ENCODE assay signal across 9 cellular contexts in genomic region chr17:43579570-43580140, GRCh38. TPM values are rescaled to one million over a fixed set of nuclear protein-coding genes. Genes with fewer than 3 reads are reported as not detected.
A peak's percentile ranks its signal among the peaks of the same experiment; 100 is the strongest.
DNase-seq lines count a peak whose midpoint lies in the region; ATAC-seq and TF ChIP-seq lines count a peak whose summit lies in the region.
"Had no signal": no experiment of that assay in that cellular context is flagged by ENCODE, and none has a peak within 500 bp of the region (broad histone marks: within the 10 kb centered on the region; RNA-seq: fewer than 3 reads in every experiment).

No MANE protein-coding gene starts in this region.

- dilution Hi-C loops in mammary epithelial cell (cut with HindIII; ENCODE audit: low sequenced_read_pairs) = loop anchor here (5.0 kb wide), 1 partner anchor 93 kb away; no protein-coding TSS in a partner anchor

- DNase-seq in COLO668 (lab: John Stamatoyannopoulos, UW; ENCODE audit: unreplicated experiment) (peak; percentile 24), mammary epithelial cell (peak; percentile 91), naive B cell (no peak), GM20000 (ENCODE audit: low spot score) (no peak), upper lobe of right lung (no peak), MM.1S (no peak)

- peak overlapping the region in 5 of 8 donors; percentile 2 to 80 (median 58) for H3K4me3 Mint-ChIP-seq in naive B cell

- CTCF ChIA-PET in mammary epithelial cell (lab: Charles Lee; ENCODE audit: low non-redundant PET) = interaction anchor here (1.8 kb wide), 1 partner anchor 94 kb away, joined by 10 read pairs; no protein-coding TSS in a partner anchor

- peaks cover 29% of the 10 kb centered on the region for H3K4me1 ChIP-seq in HUES48 (ENCODE audit: control insufficient read depth, insufficient read depth, low read length)
- peaks cover 41% of the 10 kb centered on the region for H3K4me1 ChIP-seq in mammary epithelial cell (ENCODE audit: insufficient read depth, low read length)
- H3K4me1 ChIP-seq in upper lobe of right lung = peaks cover 14% of the 10 kb centered on the region
- H3K4me1 ChIP-seq in MM.1S (ENCODE audit: low read length) = peaks cover 10% of the 10 kb centered on the region; the same call in 1 of the 2 replicates

- H3K79me2 ChIP-seq in mammary epithelial cell (ENCODE audit: insufficient read depth, low read length) = no peaks in the 10 kb centered on the region
- no peaks in the 10 kb centered on the region for H3K79me2 ChIP-seq in MM.1S (ENCODE audit: low read length)

- no peaks in the 10 kb centered on the region for H4K20me1 ChIP-seq in mammary epithelial cell (ENCODE audit: insufficient read depth, low read length)
- no peaks in the 10 kb centered on the region for H4K20me1 ChIP-seq in MM.1S (ENCODE audit: insufficient read depth, low read length)

- ATAC-seq in naive B cell (ENCODE audit: low read depth in 2 of 2) (no peak), upper lobe of right lung (no peak), HG03354 (IDR thresholded peaks at IDR 0.05; ENCODE audit: poor library complexity, severe bottlenecking, unreplicated experiment) (no peak)

- H3K4me1 Mint-ChIP-seq in naive B cell = peaks cover 23 to 24% (median 23%) of the 10 kb centered on the region in 3 donors

- in situ Hi-C loops in mammary epithelial cell (cut with MboI; ENCODE audit: low sequenced_read_pairs in 2 of 2) = loop anchor here (5.0 kb wide), 3 partner anchors 57 to 183 kb away; no protein-coding TSS in a partner anchor

- BruUV-seq in mammary epithelial cell (replicated peaks; lab: Mats Ljungman, UMichigan) = no TSS peak

- no peaks in the 10 kb centered on the region for H3K9me3 Mint-ChIP-seq in naive B cell

- WGBS in mammary epithelial cell (ENCODE audit: low coverage, missing lambda C conversion rate) = 11% methylated on average over 7 of the region's 9 CpGs

- H3K27ac ChIP-seq in HUES48 (ENCODE audit: low read depth, low read length) = peak overlapping the region; percentile 39
- peak overlapping the region; percentile 60 for H3K27ac ChIP-seq in mammary epithelial cell (ENCODE audit: insufficient read depth, low read depth, low read length)
- no peak overlapping the region for H3K27ac ChIP-seq in upper lobe of right lung
- H3K27ac ChIP-seq in MM.1S (ENCODE audit: low read length) = no peak overlapping the region
- H3K27ac ChIP-seq: VCaP had no signal

- H2AFZ ChIP-seq in mammary epithelial cell (ENCODE audit: low read depth, low read length) = peak overlapping the region; percentile 62
- H2AFZ ChIP-seq in MM.1S (ENCODE audit: low read length) = no peak overlapping the region

- TF ChIP-seq CTCF in mammary epithelial cell (conservative IDR thresholded peaks at IDR 0.05 in 1 of 2, IDR thresholded peaks at IDR 0.05 in 1 of 2; ENCODE audit: extremely low read depth in 1 of 2, insufficient read depth in 1 of 2, low read depth in 1 of 2, low read length in 2 of 2) (no peak), GM20000 (IDR thresholded peaks at IDR 0.05; ENCODE audit: extremely low read depth, missing control alignments) (no peak), upper lobe of right lung (IDR thresholded peaks at IDR 0.05) (no peak), MM.1S (IDR thresholded peaks at IDR 0.05; ENCODE audit: low read length) (no peak)

- no peaks in the 10 kb centered on the region for H3F3A ChIP-seq in MM.1S (ENCODE audit: insufficient read depth, low read length)

- H3K9me3 ChIP-seq in HUES48 (ENCODE audit: control insufficient read depth, insufficient read depth, low read length) (no peaks in the 10 kb centered on the region), mammary epithelial cell (replicated peaks; ENCODE audit: insufficient read depth, low read length) (no peaks in the 10 kb centered on the region), upper lobe of right lung (no peaks in the 10 kb centered on the region), MM.1S (replicated peaks; ENCODE audit: insufficient read depth, low read length) (no peaks in the 10 kb centered on the region)

- H3K36me3 ChIP-seq in HUES48 (ENCODE audit: control insufficient read depth, insufficient read depth, low read length) (no peaks in the 10 kb centered on the region), mammary epithelial cell (ENCODE audit: insufficient read depth, low read length) (no peaks in the 10 kb centered on the region), upper lobe of right lung (no peaks in the 10 kb centered on the region), MM.1S (replicated peaks; ENCODE audit: insufficient read depth, low read length) (no peaks in the 10 kb centered on the region)

- H3K27me3 ChIP-seq in HUES48 (ENCODE audit: control insufficient read depth, insufficient read depth, low read length) (no peaks in the 10 kb centered on the region), mammary epithelial cell (ENCODE audit: insufficient read depth, low read length) (no peaks in the 10 kb centered on the region), upper lobe of right lung (no peaks in the 10 kb centered on the region), MM.1S (replicated peaks; ENCODE audit: insufficient read depth, low read length) (peaks cover 38% of the 10 kb centered on the region)

- H3K4me3 ChIP-seq in HUES48 (ENCODE audit: low read depth, low read length) = no peak overlapping the region
- H3K4me3 ChIP-seq in mammary epithelial cell (replicated peaks in 1 of 3; ENCODE audit: insufficient read depth in 1 of 3, low read depth in 2 of 3, low read length in 3 of 3) = no peak overlapping the region
- H3K4me3 ChIP-seq in upper lobe of right lung = no peak overlapping the region
- no peak overlapping the region for H3K4me3 ChIP-seq in MM.1S (ENCODE audit: low read length)

- no peaks in the 10 kb centered on the region for H3K36me3 Mint-ChIP-seq in naive B cell

- peak overlapping the region; percentile 12 to 97 (median 90) for H3K27ac Mint-ChIP-seq in naive B cell

- H3K9me2 ChIP-seq in MM.1S (replicated peaks; ENCODE audit: insufficient read depth, low read length) = no peaks in the 10 kb centered on the region

- H3K4me2 ChIP-seq in mammary epithelial cell (ENCODE audit: insufficient read depth, low read depth, low read length) = peak overlapping the region; percentile 51
- no peak overlapping the region for H3K4me2 ChIP-seq in MM.1S (ENCODE audit: low read depth, low read length)

- H3K27me3 Mint-ChIP-seq in naive B cell = peaks cover 12 to 20% (median 17%) of the 10 kb centered on the region in 3 donors

- H3K9ac ChIP-seq in HUES48 (ENCODE audit: low read depth, low read length) (no peak overlapping the region), mammary epithelial cell (ENCODE audit: insufficient read depth, low read length) (no peak overlapping the region), MM.1S (ENCODE audit: low read length) (no peak overlapping the region)

- intact Hi-C loops in mammary epithelial cell (cut with micrococcal nuclease) = loop anchor here (1.0 kb wide), 1 partner anchor 36 kb away; no protein-coding TSS in a partner anchor
- intact Hi-C loops in upper lobe of right lung (cut with DNase I) = loop anchor here (10.0 kb wide), 1 partner anchor 175 kb away; the partner anchor contains the start of gene SOST

RNA-seq across cellular contexts. Expression of gene ETV4, which starts 33.5 kb away (rescaled TPM):
- total RNA-seq in mammary epithelial cell = 10 to 100 TPM; 10.2 to 46.0 TPM
- 34.1 TPM for polyA plus RNA-seq in mammary epithelial cell
- polyA minus RNA-seq in mammary epithelial cell = 21.1 TPM
- under 1 TPM in 1 of 6 donors, not detected in 5; 0.12 TPM for polyA plus RNA-seq in naive B cell (ENCODE audit: low read depth in 6 of 6)
- total RNA-seq in upper lobe of right lung = 4.0 TPM

Comparison
In these comparisons a context has a peak if more than half of its experiments do, and no peak if none do; other contexts are left out.
1. DNase-seq: peak in COLO668 (single experiment) and mammary epithelial cell (single experiment); none in naive B cell (single experiment), GM20000 (single experiment), upper lobe of right lung (single experiment) and MM.1S (single experiment).
2. H3K27ac ChIP-seq: peak in HUES48 (single experiment) and mammary epithelial cell (single experiment); none in upper lobe of right lung (single experiment) and MM.1S (single experiment).